In genomic region chr20:34852298-34852697, GRCh38 we compare ENCODE assay signal across 7 cellular contexts.
"Had no signal": no experiment of that assay in that cellular context is flagged by ENCODE, and none has a peak within 500 bp of the region (broad histone marks: within the 10 kb centered on the region; RNA-seq: fewer than 3 reads in every experiment).

No MANE protein-coding gene starts in this region.

- H3K27ac Mint-ChIP-seq: GM23338, H9, HFFc6 had no signal

- H3K4me1 Mint-ChIP-seq: GM23338, H9 had no signal

- ATAC-seq: GM23338, K562 had no signal

- DNase-seq: H9, HCEC 1CT, HFFc6, IMR-90, KG1 had no signal

- H3K9me3 Mint-ChIP-seq: GM23338, H9, HFFc6 had no signal

- H3K4me3 Mint-ChIP-seq: GM23338, H9, HFFc6 had no signal
